In genomic region chr16:3490911-3491629, GRCh38 we compare ENCODE assay signal across 13 cellular contexts. TPM values are rescaled to one million over a fixed set of nuclear protein-coding genes. Genes with fewer than 3 reads are reported as not detected.
DNase-seq lines count a peak whose midpoint lies in the region; ATAC-seq and TF ChIP-seq lines count a peak whose summit lies in the region.
"Had no signal": no experiment of that assay in that cellular context is flagged by ENCODE, and none has a peak within 500 bp of the region (broad histone marks: within the 10 kb centered on the region; RNA-seq: fewer than 3 reads in every experiment).

No MANE protein-coding gene starts in this region.

- H3K4me1 ChIP-seq in heart left ventricle: peaks cover 0 to 13% (median 1%) of the 10 kb centered on the region in 12 donors

- peak in 2 of 12 donors; percentile 18 to 21 for TF ChIP-seq CTCF in heart left ventricle (IDR thresholded peaks at IDR 0.05)
- TF ChIP-seq CTCF in epithelial cell of proximal tubule (conservative IDR thresholded peaks at IDR 0.05; ENCODE audit: low read depth, low read length): peak; percentile 19

- H3K36me3 ChIP-seq in heart left ventricle: peaks cover 0 to 16% (median 6%) of the 10 kb centered on the region in 9 donors

- ATAC-seq in heart left ventricle (peak in 3 of 4 donors; percentile 7 to 22 (median 21)), HG02610 (IDR thresholded peaks at IDR 0.05; ENCODE audit: unreplicated experiment) (no peak)
- ATAC-seq: left lung had no signal

- DNase-seq in heart left ventricle (peak in 2 of 5 donors; percentile 22 to 58), cardiac septum (ENCODE audit: low spot score) (no peak), NCI-H345 (lab: John Stamatoyannopoulos, UW) (peak; percentile 62), epithelial cell of proximal tubule (ENCODE audit: low read depth) (no peak), epidermal melanocyte (ENCODE audit: insufficient read length, low spot score) (no peak), activated gamma-delta T cell (lab: John Stamatoyannopoulos, UW) (no peak), LoVo (ENCODE audit: low spot score) (no peak)
- DNase-seq: activated CD8-positive, alpha-beta memory T cell treated with anti-CD3 and anti-CD28 coated beads, Interleukin-2, amount 50 U/mL, for 48 hours had no signal

- TF ChIP-seq POLR2A in heart left ventricle (IDR thresholded peaks at IDR 0.05): no peak

- no peaks in the 10 kb centered on the region for H3K27me3 ChIP-seq in heart left ventricle
- H3K27me3 ChIP-seq: BLaER1 treated with 17β-estradiol and CSF1 and Interleukin-3, amounts not matched to agents 10 nM and 100 nM; left lung had no signal

- H3K4me3 ChIP-seq in heart left ventricle: no peak overlapping the region
- no peak overlapping the region for H3K4me3 ChIP-seq in epithelial cell of proximal tubule (ENCODE audit: low read depth, low read length)
- H3K4me3 ChIP-seq: BLaER1 treated with 17β-estradiol and CSF1 and Interleukin-3, amounts not matched to agents 10 nM and 100 nM; left lung had no signal

- intact Hi-C loops in heart left ventricle (cut with DNase I) (loop anchor here in 2 of 10 donors (10.0 kb wide), 2 partner anchors 196 to 226 kb away; no protein-coding TSS in a partner anchor), cardiac septum (cut with DNase I) (no loop called here)

- WGBS in heart left ventricle, 4 donors: 46 to 51% (median 49%) methylated on average over 15 to 17 of the region's 17 CpGs

- H3K27ac ChIP-seq in heart left ventricle: no peak overlapping the region
- H3K27ac ChIP-seq: BLaER1 treated with 17β-estradiol and CSF1 and Interleukin-3, amounts not matched to agents 10 nM and 100 nM; left lung had no signal

- H3K9me3 ChIP-seq in heart left ventricle: no peaks in the 10 kb centered on the region
- H3K9me3 ChIP-seq: BLaER1 treated with 17β-estradiol and CSF1 and Interleukin-3, amounts not matched to agents 10 nM and 100 nM; left lung had no signal

RNA-seq across cellular contexts. Expression of gene C16orf90, which starts 4.2 kb away (rescaled TPM):
- total RNA-seq in heart left ventricle: not detected
- not detected for polyA plus RNA-seq in heart left ventricle
- total RNA-seq in cardiac septum: not detected
- total RNA-seq in epithelial cell of proximal tubule: not detected in 2 replicates
- total RNA-seq: bronchial epithelial cell; left lung; T-helper 1 cell treated with Interleukin-12 subunit alpha and Interleukin-12 subunit beta and Interleukin-4 antibody, amounts not matched to agents 30 ng/mL and 1 ng/mL, for 36 hours had no signal

RNA-seq across cellular contexts. Expression of gene CLUAP1, which starts 9.7 kb away (rescaled TPM):
- total RNA-seq in heart left ventricle (10 to 100 TPM in 8 of 9 donors, 1 to 10 TPM in 1; 8.4 to 22.1 (median 15.7) TPM), cardiac septum (15.3 TPM), epithelial cell of proximal tubule (15.2 and 18.7 TPM in 2 replicates)
- 10 to 100 TPM in 1 of 2 donors, 1 to 10 TPM in 1; 4.9 to 18.0 TPM for polyA plus RNA-seq in heart left ventricle

RNA-seq across cellular contexts. Expression of gene NAA60, which starts 47.6 kb away (rescaled TPM):
- 10 to 100 TPM; 30.3 to 61.9 (median 37.0) TPM for total RNA-seq in heart left ventricle
- polyA plus RNA-seq in heart left ventricle: 10 to 100 TPM; 38.6 to 39.1 TPM
- 25.5 TPM for total RNA-seq in cardiac septum
- total RNA-seq in epithelial cell of proximal tubule: 19.4 and 23.9 TPM in 2 replicates

RNA-seq across cellular contexts. Expression of gene ZNF597, which starts 47.8 kb away (rescaled TPM):
- total RNA-seq in heart left ventricle: 1 to 10 TPM; 1.5 to 3.3 (median 1.8) TPM
- polyA plus RNA-seq in heart left ventricle: 1 to 10 TPM in 1 of 2 donors, under 1 TPM in 1; 0.65 to 1.4 TPM
- total RNA-seq in cardiac septum: 1.8 TPM
- total RNA-seq in epithelial cell of proximal tubule: 1.0 and 2.1 TPM in 2 replicates
